19 cellular contexts compared by ENCODE assay signal in the genomic region with DNA sequence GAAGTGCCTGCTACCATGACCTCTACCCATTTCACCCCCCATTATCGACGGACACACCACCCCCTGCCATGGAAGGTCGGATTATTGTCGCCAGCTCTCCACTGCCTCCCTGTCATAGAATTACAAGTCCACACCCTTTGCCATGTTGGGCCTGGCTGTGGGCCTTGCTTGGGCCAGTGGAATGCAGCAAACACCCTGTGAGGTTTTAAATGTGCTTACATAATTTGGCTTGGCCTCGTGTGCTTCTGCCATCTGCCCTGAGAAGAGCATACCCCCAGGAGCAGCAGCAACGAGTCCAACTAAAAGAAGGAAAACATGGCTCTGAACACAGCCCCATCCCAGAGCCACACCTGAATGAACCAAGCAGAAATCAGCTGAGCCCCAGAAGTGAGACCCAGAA.
DNase-seq lines count a peak whose midpoint lies in the region; ATAC-seq and TF ChIP-seq lines count a peak whose summit lies in the region.
"Had no signal": no experiment of that assay in that cellular context is flagged by ENCODE, and none has a peak within 500 bp of the region (broad histone marks: within the 10 kb centered on the region; RNA-seq: fewer than 3 reads in every experiment).

No MANE protein-coding gene starts in this region.

- ATAC-seq in HG03354 (IDR thresholded peaks at IDR 0.05; ENCODE audit: poor library complexity, severe bottlenecking, unreplicated experiment), result no peak
- ATAC-seq: A549 had no signal

- POLR2A ChIA-PET in Caco-2 (lab: Charles Lee), result no interaction called here

- H3K36me3 ChIP-seq in vagina (no peaks in the 10 kb centered on the region), Caco-2 (ENCODE audit: control insufficient read depth, insufficient read depth, low read length) (no peaks in the 10 kb centered on the region)
- H3K36me3 ChIP-seq: HAP-1, SJSA1 had no signal

- CTCF ChIA-PET in Caco-2 (lab: Charles Lee), result no interaction called here

- no TSS peak for BruUV-seq in Caco-2 (replicated peaks; lab: Mats Ljungman, UMichigan)

- TF ChIP-seq CTCF in endothelial cell (IDR thresholded peaks at IDR 0.05; ENCODE audit: unreplicated experiment) (no peak), osteocyte (IDR thresholded peaks at IDR 0.05) (no peak), vagina (IDR thresholded peaks at IDR 0.05) (no peak), Caco-2 (IDR thresholded peaks at IDR 0.05; ENCODE audit: insufficient read depth in 1 of 2, low read depth in 1 of 2, low read length in 1 of 2, severe bottlenecking in 1 of 2, unreplicated experiment in 1 of 2) (no peak)

- H3K4me1 ChIP-seq in vagina (peaks cover 13% of the 10 kb centered on the region), Caco-2 (no peaks in the 10 kb centered on the region)
- H3K4me1 ChIP-seq: A549, HAP-1, SJSA1 had no signal

- no peaks in the 10 kb centered on the region for H3K9me3 ChIP-seq in vagina
- H3K9me3 ChIP-seq in Caco-2, result no peaks in the 10 kb centered on the region
- H3K9me3 ChIP-seq: A549, HAP-1, SJSA1 had no signal

- intact Hi-C loops in vagina (cut with DNase I), result no loop called here
- intact Hi-C loops in Caco-2 (cut with micrococcal nuclease; ENCODE audit: unreplicated experiment), result no loop called here

- peak; percentile 57 for DNase-seq in AG20443 (ENCODE audit: low spot score)
- peak; percentile 29 to 85 for DNase-seq in NCI-H446 (lab: John Stamatoyannopoulos, UW)
- DNase-seq in endothelial cell (ENCODE audit: low spot score), result no peak
- DNase-seq in osteocyte (ENCODE audit: extremely low spot score, unreplicated experiment), result no peak
- no peak for DNase-seq in vagina (ENCODE audit: extremely low spot score in 2 of 2)
- no peak for DNase-seq in Caco-2
- DNase-seq: DND-41, Karpas-422, NCI-H1092, NCI-H146, NCI-H2081 treated with DMSO at 0.1 percent for 48 hours, NCI-H510A treated with DMSO at 0.1 percent for 48 hours, NCI-H774 had no signal

- H3K4me3 ChIP-seq in vagina (no peak overlapping the region), Caco-2 (ENCODE audit: low read depth, low read length) (no peak overlapping the region)
- H3K4me3 ChIP-seq: A549, HAP-1, SJSA1 had no signal

- H3K27me3 ChIP-seq in vagina (no peaks in the 10 kb centered on the region), Caco-2 (replicated peaks; ENCODE audit: control insufficient read depth, insufficient read depth, low read length) (no peaks in the 10 kb centered on the region; the same call in 1 of the 2 replicates)
- H3K27me3 ChIP-seq: SJSA1 had no signal

- no peak overlapping the region for H3K27ac ChIP-seq in vagina
- H3K27ac ChIP-seq: A549, C4-2B, SJSA1 had no signal

- TF ChIP-seq POLR2A in vagina (IDR thresholded peaks at IDR 0.05), result no peak

- H3K4me1 Mint-ChIP-seq in endothelial cell (ENCODE audit: unreplicated experiment) (peaks cover 33% of the 10 kb centered on the region), osteocyte (ENCODE audit: unreplicated experiment) (peaks cover 8% of the 10 kb centered on the region), Caco-2 (ENCODE audit: low read depth, unreplicated experiment) (no peaks in the 10 kb centered on the region)

- H3K27ac Mint-ChIP-seq in endothelial cell (ENCODE audit: unreplicated experiment) (no peak overlapping the region), osteocyte (ENCODE audit: unreplicated experiment) (peak overlapping the region; percentile 7), Caco-2 (ENCODE audit: unreplicated experiment) (no peak overlapping the region)

- H3K27me3 Mint-ChIP-seq in endothelial cell (ENCODE audit: unreplicated experiment) (peaks cover 11% of the 10 kb centered on the region), osteocyte (ENCODE audit: unreplicated experiment) (peaks cover 5% of the 10 kb centered on the region), Caco-2 (ENCODE audit: insufficient read depth, unreplicated experiment) (peaks cover 14% of the 10 kb centered on the region)

- H3K9me3 Mint-ChIP-seq in endothelial cell (ENCODE audit: unreplicated experiment) (no peaks in the 10 kb centered on the region), osteocyte (ENCODE audit: unreplicated experiment) (no peaks in the 10 kb centered on the region), Caco-2 (ENCODE audit: unreplicated experiment) (no peaks in the 10 kb centered on the region)

- H3K4me3 Mint-ChIP-seq in endothelial cell (ENCODE audit: unreplicated experiment) (peak overlapping the region; percentile 74), osteocyte (ENCODE audit: unreplicated experiment) (no peak overlapping the region), Caco-2 (ENCODE audit: unreplicated experiment) (no peak overlapping the region)
- H3K4me3 Mint-ChIP-seq: IgD-negative memory B cell had no signal

- H3K36me3 Mint-ChIP-seq in endothelial cell (ENCODE audit: low read depth, unreplicated experiment) (no peaks in the 10 kb centered on the region), osteocyte (ENCODE audit: unreplicated experiment) (no peaks in the 10 kb centered on the region), Caco-2 (ENCODE audit: insufficient read depth, unreplicated experiment) (no peaks in the 10 kb centered on the region)

Comparison
In these comparisons a context has a peak if more than half of its experiments do, and no peak if none do; other contexts are left out.
1. DNase-seq: peak in AG20443 (single experiment) and NCI-H446 (2 of 2); none in endothelial cell (single experiment), osteocyte (single experiment), vagina (0 of 2) and Caco-2 (0 of 2).